11 cellular contexts compared by ENCODE assay signal in the genomic region with DNA sequence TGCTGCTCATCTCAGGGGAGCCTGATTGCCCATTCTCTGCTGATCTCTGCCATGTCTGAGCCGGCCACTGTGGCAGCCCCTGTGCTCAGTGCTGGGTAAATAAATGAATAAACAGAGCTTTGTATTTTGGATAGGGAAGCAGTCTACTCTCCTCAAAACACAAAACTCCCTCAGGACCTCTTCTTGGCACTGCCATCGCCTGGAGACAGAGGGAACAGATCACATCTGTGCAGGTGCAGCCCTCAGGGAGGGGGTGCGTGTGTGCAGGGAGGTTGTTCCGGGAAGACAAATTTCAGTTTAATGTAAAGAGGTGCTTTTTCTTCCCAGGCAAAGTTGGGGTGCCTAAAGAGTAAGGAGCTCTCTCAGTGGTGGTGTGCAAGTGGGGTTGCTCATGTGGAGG. TPM values are rescaled to one million over a fixed set of nuclear protein-coding genes. Genes with fewer than 3 reads are reported as not detected.
DNase-seq lines count a peak whose midpoint lies in the region; ATAC-seq and TF ChIP-seq lines count a peak whose summit lies in the region.
"Had no signal": no experiment of that assay in that cellular context is flagged by ENCODE, and none has a peak within 500 bp of the region (broad histone marks: within the 10 kb centered on the region; RNA-seq: fewer than 3 reads in every experiment).

No MANE protein-coding gene starts in this region.

- no peak overlapping the region for H3K23ac ChIP-seq in mesenchymal stem cell (ENCODE audit: low read length in 2 of 2)

- no peak for TF ChIP-seq CTCF in GM13977 (IDR thresholded peaks at IDR 0.05; ENCODE audit: extremely low read depth, insufficient read depth, missing control alignments)

- peak overlapping the region in 1 of 3 donors; percentile 53 for H3K27ac Mint-ChIP-seq in CD4-positive, CD25-positive, alpha-beta regulatory T cell
- no peak overlapping the region for H3K27ac Mint-ChIP-seq in activated CD8-positive, alpha-beta T cell treated with anti-CD3 and anti-CD28 coated beads, Interleukin-2, amount 10 ng/mL, durations not matched to agents 7 days and 5 days

- H3K4me2 ChIP-seq in mesenchymal stem cell (ENCODE audit: low read length, poor library complexity, severe bottlenecking), result no peak overlapping the region

- peak overlapping the region; percentile 82 to 96 (median 92) for H3K4me3 Mint-ChIP-seq in CD4-positive, CD25-positive, alpha-beta regulatory T cell
- H3K4me3 Mint-ChIP-seq in activated CD8-positive, alpha-beta T cell treated with anti-CD3 and anti-CD28 coated beads, Interleukin-2, amount 10 ng/mL, durations not matched to agents 7 days and 5 days, result peak overlapping the region; percentile 82

- H3K18ac ChIP-seq in mesenchymal stem cell (ENCODE audit: low read depth in 1 of 2, low read length in 2 of 2), result no peak overlapping the region

- CTCF ChIA-PET in activated CD8-positive, alpha-beta T cell treated with anti-CD3 and anti-CD28 coated beads, Interleukin-2, amount 10 ng/mL, durations not matched to agents 7 days and 5 days (lab: Charles Lee), result interaction anchor here (0.6 to 4.4 kb wide), 5 partner anchors 11 to 23 kb away, joined by 3 to 66 read pairs (median 8); partner anchors contain the start of gene LCK

- no peak overlapping the region for H3K4me3 ChIP-seq in CD4-positive, CD25-positive, alpha-beta regulatory T cell (ENCODE audit: low read depth, low read length)
- H3K4me3 ChIP-seq in H7 (ENCODE audit: insufficient read depth, low read depth, low read length), result peak overlapping the region; percentile 70
- no peak overlapping the region for H3K4me3 ChIP-seq in mesenchymal stem cell (ENCODE audit: insufficient read depth in 1 of 2, low read depth in 1 of 2, low read length in 2 of 2)

- no peaks in the 10 kb centered on the region for H3K36me3 ChIP-seq in CD4-positive, CD25-positive, alpha-beta regulatory T cell (ENCODE audit: control insufficient read depth, insufficient read depth, low read length)
- peaks cover 3% of the 10 kb centered on the region for H3K36me3 ChIP-seq in H7 (replicated peaks; ENCODE audit: control insufficient read depth, insufficient read depth, low read length)
- peaks cover 10 to 16% of the 10 kb centered on the region in 2 experiments for H3K36me3 ChIP-seq in mesenchymal stem cell (ENCODE audit: control insufficient read depth in 1 of 2, insufficient read depth in 2 of 2, low read depth in 1 of 2, low read length in 2 of 2)

- H2AFZ ChIP-seq in mesenchymal stem cell (ENCODE audit: low read depth, low read length), result no peak overlapping the region

- H3K14ac ChIP-seq in mesenchymal stem cell (ENCODE audit: low read length in 2 of 2), result no peak overlapping the region

- peak overlapping the region; percentile 11 for H3K9ac ChIP-seq in mesenchymal stem cell (ENCODE audit: low read length)

- no peak for DNase-seq in CD4-positive, CD25-positive, alpha-beta regulatory T cell
- DNase-seq in H7 (peak; percentile 66), mesenchymal stem cell (no peak), SKM-1 (lab: John Stamatoyannopoulos, UW; ENCODE audit: unreplicated experiment) (no peak), NCI-H1048 (lab: John Stamatoyannopoulos, UW) (no peak), GM13977 (ENCODE audit: low spot score) (no peak), ureter (ENCODE audit: low spot score) (no peak)
- no peak for DNase-seq in activated CD8-positive, alpha-beta T cell treated with anti-CD3 and anti-CD28 coated beads, Interleukin-2, amount 10 ng/mL, durations not matched to agents 7 days and 5 days
- DNase-seq: hippocampal formation, spleen had no signal

- no peak overlapping the region for H2AK5ac ChIP-seq in mesenchymal stem cell (ENCODE audit: low read length, severe bottlenecking)

- H2BK5ac ChIP-seq in mesenchymal stem cell (ENCODE audit: low read depth, low read length, poor library complexity, severe bottlenecking), result no peak overlapping the region

- H2BK120ac ChIP-seq in mesenchymal stem cell (ENCODE audit: low read depth, low read length), result no peak overlapping the region

- H3K36me3 Mint-ChIP-seq in CD4-positive, CD25-positive, alpha-beta regulatory T cell, result no peaks in the 10 kb centered on the region
- H3K36me3 Mint-ChIP-seq in activated CD8-positive, alpha-beta T cell treated with anti-CD3 and anti-CD28 coated beads, Interleukin-2, amount 10 ng/mL, durations not matched to agents 7 days and 5 days (ENCODE audit: low read depth), result peaks cover 2% of the 10 kb centered on the region

- in situ Hi-C loops in GM13977 (cut with MboI; ENCODE audit: low pct_unique_long_range_greater_than_20kb, low sequenced_read_pairs, unreplicated experiment), result no loop called here

- H3K79me1 ChIP-seq in mesenchymal stem cell (replicated peaks; ENCODE audit: low read length, poor library complexity, severe bottlenecking), result no peaks in the 10 kb centered on the region

- H3K4me1 Mint-ChIP-seq in CD4-positive, CD25-positive, alpha-beta regulatory T cell, result peaks cover 0 to 21% (median 9%) of the 10 kb centered on the region in 4 donors
- H3K4me1 Mint-ChIP-seq in activated CD8-positive, alpha-beta T cell treated with anti-CD3 and anti-CD28 coated beads, Interleukin-2, amount 10 ng/mL, durations not matched to agents 7 days and 5 days (ENCODE audit: low read depth), result peaks cover 28% of the 10 kb centered on the region

- no peak overlapping the region for H4K8ac ChIP-seq in mesenchymal stem cell (ENCODE audit: low read length)

- no peaks in the 10 kb centered on the region for H3K9me3 Mint-ChIP-seq in CD4-positive, CD25-positive, alpha-beta regulatory T cell
- no peaks in the 10 kb centered on the region for H3K9me3 Mint-ChIP-seq in activated CD8-positive, alpha-beta T cell treated with anti-CD3 and anti-CD28 coated beads, Interleukin-2, amount 10 ng/mL, durations not matched to agents 7 days and 5 days (ENCODE audit: insufficient read depth)

- no peak overlapping the region for H2BK12ac ChIP-seq in mesenchymal stem cell (ENCODE audit: low read length in 2 of 2)

- H3K27me3 Mint-ChIP-seq in CD4-positive, CD25-positive, alpha-beta regulatory T cell, result no peaks in the 10 kb centered on the region
- no peaks in the 10 kb centered on the region for H3K27me3 Mint-ChIP-seq in activated CD8-positive, alpha-beta T cell treated with anti-CD3 and anti-CD28 coated beads, Interleukin-2, amount 10 ng/mL, durations not matched to agents 7 days and 5 days (ENCODE audit: low read depth)

- H2BK15ac ChIP-seq in mesenchymal stem cell (ENCODE audit: low read depth, poor library complexity, severe bottlenecking), result no peak overlapping the region

- H4K91ac ChIP-seq in mesenchymal stem cell (ENCODE audit: low read length), result no peak overlapping the region

- no peak for ATAC-seq in CD4-positive, CD25-positive, alpha-beta regulatory T cell (ENCODE audit: low read depth in 2 of 2)
- ATAC-seq in activated CD8-positive, alpha-beta T cell treated with anti-CD3 and anti-CD28 coated beads, Interleukin-2, amount 10 ng/mL, durations not matched to agents 7 days and 5 days, result no peak

- H3K27me3 ChIP-seq in CD4-positive, CD25-positive, alpha-beta regulatory T cell (ENCODE audit: control insufficient read depth, insufficient read depth, low read length), result no peaks in the 10 kb centered on the region
- peaks cover 5% of the 10 kb centered on the region; the same call in 1 of the 2 replicates for H3K27me3 ChIP-seq in H7 (ENCODE audit: control insufficient read depth, insufficient read depth, low read length)
- no peaks in the 10 kb centered on the region for H3K27me3 ChIP-seq in mesenchymal stem cell (ENCODE audit: control insufficient read depth in 1 of 2, insufficient read depth in 1 of 2, low read length in 2 of 2)

- POLR2A ChIA-PET in activated CD8-positive, alpha-beta T cell treated with anti-CD3 and anti-CD28 coated beads, Interleukin-2, amount 10 ng/mL, durations not matched to agents 7 days and 5 days (lab: Charles Lee), result interaction anchor here (0.5 to 6.3 kb wide), 4 partner anchors 10 to 24 kb away, joined by 3 to 71 read pairs (median 8); partner anchors contain the start of genes EIF3I, LCK and TMEM234

- no peak overlapping the region for H3K27ac ChIP-seq in CD4-positive, CD25-positive, alpha-beta regulatory T cell (ENCODE audit: insufficient read depth, low read length, poor library complexity, severe bottlenecking)
- no peak overlapping the region for H3K27ac ChIP-seq in mesenchymal stem cell (ENCODE audit: low read length, poor library complexity, severe bottlenecking)

- no peak overlapping the region for H3K4ac ChIP-seq in mesenchymal stem cell (ENCODE audit: low read depth in 1 of 2, low read length in 2 of 2)

- H3K9me3 ChIP-seq in CD4-positive, CD25-positive, alpha-beta regulatory T cell (ENCODE audit: control insufficient read depth in 2 of 2, low read length in 2 of 2), result no peaks in the 10 kb centered on the region
- no peaks in the 10 kb centered on the region for H3K9me3 ChIP-seq in mesenchymal stem cell (ENCODE audit: control insufficient read depth, low read length)
- H3K9me3 ChIP-seq: spleen had no signal

- 63% methylated on average over 3 of the region's 4 CpGs for WGBS in mesenchymal stem cell

- H3K4me1 ChIP-seq in CD4-positive, CD25-positive, alpha-beta regulatory T cell (ENCODE audit: control insufficient read depth, insufficient read depth, low read length, poor library complexity, severe bottlenecking), result peaks cover 22% of the 10 kb centered on the region
- peaks cover 22% of the 10 kb centered on the region for H3K4me1 ChIP-seq in mesenchymal stem cell (ENCODE audit: control insufficient read depth, insufficient read depth, low read depth, low read length)

RNA-seq across cellular contexts. Expression of gene FAM167B, which starts 7.7 kb away (rescaled TPM):
- 0.44 TPM for total RNA-seq in CD4-positive, CD25-positive, alpha-beta regulatory T cell
- not detected for polyA plus RNA-seq in CD4-positive, CD25-positive, alpha-beta regulatory T cell
- 3.1 and 4.1 TPM in 2 replicates for total RNA-seq in H7 (2014; rRNA removed; shearing (Covaris generic))
- under 1 TPM; 0.78 to 0.90 TPM for total RNA-seq in activated CD8-positive, alpha-beta T cell treated with anti-CD3 and anti-CD28 coated beads, Interleukin-2, amount 10 ng/mL, durations not matched to agents 7 days and 5 days
- 0.52 TPM for polyA plus RNA-seq in mesenchymal stem cell (2013, experiment 1 of 2)
- 0.45 TPM for polyA plus RNA-seq in mesenchymal stem cell (2013, experiment 2 of 2)
- 8.3 TPM for total RNA-seq in ureter

RNA-seq across cellular contexts. Expression of gene LCK, which starts 11.7 kb away (rescaled TPM):
- total RNA-seq in CD4-positive, CD25-positive, alpha-beta regulatory T cell, result 388 TPM
- polyA plus RNA-seq in CD4-positive, CD25-positive, alpha-beta regulatory T cell, result 1,000 to 10,000 TPM in 2 of 4 donors, 100 to 1,000 TPM in 2; 968 to 1,114 (median 1,027) TPM
- 70.5 and 75.8 TPM in 2 replicates for total RNA-seq in H7 (2014; rRNA removed; shearing (Covaris generic))
- 100 to 1,000 TPM; 464 to 488 TPM for total RNA-seq in activated CD8-positive, alpha-beta T cell treated with anti-CD3 and anti-CD28 coated beads, Interleukin-2, amount 10 ng/mL, durations not matched to agents 7 days and 5 days
- 0.14 TPM for polyA plus RNA-seq in mesenchymal stem cell (2013, experiment 1 of 2)
- 0.04 TPM for polyA plus RNA-seq in mesenchymal stem cell (2013, experiment 2 of 2)
- 3.8 TPM for total RNA-seq in ureter

RNA-seq across cellular contexts. Expression of gene EIF3I, which starts 17.1 kb away (rescaled TPM):
- 123 TPM for total RNA-seq in CD4-positive, CD25-positive, alpha-beta regulatory T cell
- 100 to 1,000 TPM; 191 to 216 (median 204) TPM for polyA plus RNA-seq in CD4-positive, CD25-positive, alpha-beta regulatory T cell
- 458 and 547 TPM in 2 replicates for total RNA-seq in H7 (2014; rRNA removed; shearing (Covaris generic))
- 100 to 1,000 TPM; 194 to 196 TPM for total RNA-seq in activated CD8-positive, alpha-beta T cell treated with anti-CD3 and anti-CD28 coated beads, Interleukin-2, amount 10 ng/mL, durations not matched to agents 7 days and 5 days
- polyA plus RNA-seq in mesenchymal stem cell (2013, experiment 1 of 2), result 162 TPM
- polyA plus RNA-seq in mesenchymal stem cell (2013, experiment 2 of 2), result 160 TPM
- 171 TPM for total RNA-seq in ureter

RNA-seq across cellular contexts. Expression of gene TMEM234, which starts 17.2 kb away (rescaled TPM):
- 14.2 TPM for total RNA-seq in CD4-positive, CD25-positive, alpha-beta regulatory T cell
- polyA plus RNA-seq in CD4-positive, CD25-positive, alpha-beta regulatory T cell, result 1 to 10 TPM; 4.6 to 6.2 (median 5.5) TPM
- total RNA-seq in H7 (2014; rRNA removed; shearing (Covaris generic)), result 11.8 and 16.3 TPM in 2 replicates
- total RNA-seq in activated CD8-positive, alpha-beta T cell treated with anti-CD3 and anti-CD28 coated beads, Interleukin-2, amount 10 ng/mL, durations not matched to agents 7 days and 5 days, result 10 to 100 TPM; 10.6 TPM
- polyA plus RNA-seq in mesenchymal stem cell (2013, experiment 1 of 2), result 22.6 TPM
- polyA plus RNA-seq in mesenchymal stem cell (2013, experiment 2 of 2), result 24.2 TPM
- 45.9 TPM for total RNA-seq in ureter

RNA-seq across cellular contexts. Expression of gene DCDC2B, which starts 30.4 kb away (rescaled TPM):
- not detected for total RNA-seq in CD4-positive, CD25-positive, alpha-beta regulatory T cell
- under 1 TPM in 1 of 4 donors, not detected in 3; 0.09 TPM for polyA plus RNA-seq in CD4-positive, CD25-positive, alpha-beta regulatory T cell
- total RNA-seq in H7 (2014; rRNA removed; shearing (Covaris generic)), result not detected in 2 replicates
- not detected for total RNA-seq in activated CD8-positive, alpha-beta T cell treated with anti-CD3 and anti-CD28 coated beads, Interleukin-2, amount 10 ng/mL, durations not matched to agents 7 days and 5 days
- not detected for polyA plus RNA-seq in mesenchymal stem cell (2013, experiment 1 of 2)
- polyA plus RNA-seq in mesenchymal stem cell (2013, experiment 2 of 2), result not detected
- not detected for total RNA-seq in ureter
- total RNA-seq: spleen, urinary bladder had no signal
- polyA plus RNA-seq: urinary bladder had no signal

Comparison
In these comparisons a context has a peak if more than half of its experiments do, and no peak if none do; other contexts are left out.
1. RNA of gene LCK, which starts 11.7 kb away (total RNA-seq): 464 to 488 TPM in activated CD8-positive, alpha-beta T cell treated with anti-CD3 and anti-CD28 coated beads, Interleukin-2, amount 10 ng/mL, durations not matched to agents 7 days and 5 days, 388 TPM in CD4-positive, CD25-positive, alpha-beta regulatory T cell (single experiment) and 70.5 to 75.8 TPM in H7; 3.8 TPM in ureter (single experiment); every median in the first group is over 10 times any median in the second.